13 cellular contexts compared by ENCODE assay signal in genomic region chr20:38173237-38174156, GRCh38. TPM values are rescaled to one million over a fixed set of nuclear protein-coding genes. Genes with fewer than 3 reads are reported as not detected.
A peak's percentile ranks its signal among the peaks of the same experiment; 100 is the strongest.
DNase-seq lines count a peak whose midpoint lies in the region; ATAC-seq and TF ChIP-seq lines count a peak whose summit lies in the region.
"Had no signal": no experiment of that assay in that cellular context is flagged by ENCODE, and none has a peak within 500 bp of the region (broad histone marks: within the 10 kb centered on the region; RNA-seq: fewer than 3 reads in every experiment).

No MANE protein-coding gene starts in this region.

- no peaks in the 10 kb centered on the region for H4K20me1 ChIP-seq in Karpas-422 (ENCODE audit: insufficient read depth, low read depth, low read length)

- no peak overlapping the region for H3K27ac ChIP-seq in Karpas-422 (ENCODE audit: low read length)
- H3K27ac ChIP-seq in mesenchymal stem cell (ENCODE audit: low read length, poor library complexity, severe bottlenecking): no peak overlapping the region
- H3K27ac ChIP-seq: psoas muscle, testis had no signal

- no peak overlapping the region for H2BK5ac ChIP-seq in mesenchymal stem cell (ENCODE audit: low read depth, low read length, poor library complexity, severe bottlenecking)

- no peaks in the 10 kb centered on the region for H3K4me1 ChIP-seq in Karpas-422 (ENCODE audit: low read length)
- H3K4me1 ChIP-seq in mesenchymal stem cell (ENCODE audit: control insufficient read depth, insufficient read depth, low read depth, low read length): peaks cover 6% of the 10 kb centered on the region

- H3K79me1 ChIP-seq in mesenchymal stem cell (replicated peaks; ENCODE audit: low read length, poor library complexity, severe bottlenecking): no peaks in the 10 kb centered on the region

- H3K4ac ChIP-seq in mesenchymal stem cell (ENCODE audit: low read depth in 1 of 2, low read length in 2 of 2): no peak overlapping the region

- no peaks in the 10 kb centered on the region for H3K9me3 ChIP-seq in Karpas-422 (ENCODE audit: low read length)
- no peaks in the 10 kb centered on the region for H3K9me3 ChIP-seq in mesenchymal stem cell (ENCODE audit: control insufficient read depth, low read length)
- H3K9me3 ChIP-seq: psoas muscle, testis had no signal

- H3K4me2 ChIP-seq in Karpas-422 (ENCODE audit: low read depth, low read length, poor library complexity, severe bottlenecking): no peak overlapping the region
- H3K4me2 ChIP-seq in mesenchymal stem cell (ENCODE audit: low read length, poor library complexity, severe bottlenecking): no peak overlapping the region

- no peak overlapping the region for H3K23ac ChIP-seq in mesenchymal stem cell (ENCODE audit: low read length in 2 of 2)

- H3K18ac ChIP-seq in mesenchymal stem cell (ENCODE audit: low read depth in 1 of 2, low read length in 2 of 2): peak overlapping the region; percentile 11 to 64

- DNase-seq in AG10803 (ENCODE audit: low read depth) (peak; percentile 88), Karpas-422 (peak; percentile 54), choroid plexus epithelial cell (ENCODE audit: low read depth) (peak; percentile 89), mesenchymal stem cell (peak; percentile 96), NCI-H1105 (lab: John Stamatoyannopoulos, UW) (no peak)
- no peak for DNase-seq in stimulated activated naive CD4-positive, alpha-beta T cell treated with Interleukin-2 at 50 U/mL for 16 hours (lab: John Stamatoyannopoulos, UW)
- DNase-seq in activated CD4-positive, alpha-beta T cell treated with anti-CD3 and anti-CD28 coated beads for 48 hours: no peak
- DNase-seq: GDM1, NCI-H2171 treated with DMSO at 0.1 percent for 48 hours, testis had no signal

- ATAC-seq in HG03039 (IDR thresholded peaks at IDR 0.05; ENCODE audit: unreplicated experiment): no peak

- no peak overlapping the region for H2AFZ ChIP-seq in Karpas-422 (ENCODE audit: low read length)
- H2AFZ ChIP-seq in mesenchymal stem cell (ENCODE audit: low read depth, low read length): no peak overlapping the region

- peak overlapping the region; percentile 62 for H4K91ac ChIP-seq in mesenchymal stem cell (ENCODE audit: low read length)

- H2BK120ac ChIP-seq in mesenchymal stem cell (ENCODE audit: low read depth, low read length): no peak overlapping the region

- no peak overlapping the region for H3K9ac ChIP-seq in Karpas-422 (ENCODE audit: low read length)
- peak overlapping the region; percentile 54 for H3K9ac ChIP-seq in mesenchymal stem cell (ENCODE audit: low read length)

- H3K9me2 ChIP-seq in Karpas-422 (replicated peaks; ENCODE audit: insufficient read depth, low read length): no peaks in the 10 kb centered on the region

- H3K14ac ChIP-seq in mesenchymal stem cell (ENCODE audit: low read length in 2 of 2): no peak overlapping the region

- no peaks in the 10 kb centered on the region for H3K27me3 ChIP-seq in Karpas-422 (ENCODE audit: low read length)
- H3K27me3 ChIP-seq in mesenchymal stem cell (ENCODE audit: control insufficient read depth in 1 of 2, insufficient read depth in 1 of 2, low read length in 2 of 2): no peaks in the 10 kb centered on the region
- H3K27me3 ChIP-seq: testis had no signal

- 37% methylated on average over 12 of the region's 14 CpGs for WGBS in mesenchymal stem cell

- TF ChIP-seq CTCF in AG10803 (conservative IDR thresholded peaks at IDR 0.05; ENCODE audit: low read length): peak; percentile 12; the same call in 1 of the 2 replicates
- peak; percentile 9 for TF ChIP-seq CTCF in choroid plexus epithelial cell (conservative IDR thresholded peaks at IDR 0.05; ENCODE audit: low read depth, low read length)

- H4K8ac ChIP-seq in mesenchymal stem cell (ENCODE audit: low read length): peak overlapping the region; percentile 42

- peak overlapping the region; percentile 54 for H2BK15ac ChIP-seq in mesenchymal stem cell (ENCODE audit: low read depth, poor library complexity, severe bottlenecking)

- H2BK12ac ChIP-seq in mesenchymal stem cell (ENCODE audit: low read length in 2 of 2): peak overlapping the region; percentile 55 to 57

- H3K79me2 ChIP-seq in Karpas-422 (ENCODE audit: low read length): no peaks in the 10 kb centered on the region

- H3K4me3 ChIP-seq in AG10803 (ENCODE audit: low read length) (no peak overlapping the region), Karpas-422 (ENCODE audit: low read length) (no peak overlapping the region), choroid plexus epithelial cell (ENCODE audit: low read depth, low read length) (no peak overlapping the region), mesenchymal stem cell (ENCODE audit: insufficient read depth in 1 of 2, low read depth in 1 of 2, low read length in 2 of 2) (no peak overlapping the region)
- H3K4me3 ChIP-seq: psoas muscle, testis had no signal

- H3K36me3 ChIP-seq in Karpas-422 (ENCODE audit: insufficient read depth, low read length) (no peaks in the 10 kb centered on the region), mesenchymal stem cell (ENCODE audit: control insufficient read depth in 1 of 2, insufficient read depth in 2 of 2, low read depth in 1 of 2, low read length in 2 of 2) (no peaks in the 10 kb centered on the region)

- H2AK5ac ChIP-seq in mesenchymal stem cell (ENCODE audit: low read length, severe bottlenecking): peak overlapping the region; percentile 35

RNA-seq across cellular contexts. Expression of gene TGM2, which starts 8.4 kb away (rescaled TPM):
- 0.11 and 0.15 TPM in 2 replicates for total RNA-seq in Karpas-422 (2014; rRNA removed; shearing (Covaris generic); ENCODE audit: low replicate concordance)
- polyA plus RNA-seq in mesenchymal stem cell (2013, experiment 1 of 2): 537 TPM
- polyA plus RNA-seq in mesenchymal stem cell (2013, experiment 2 of 2): 530 TPM
- total RNA-seq: activated CD8-positive, alpha-beta memory T cell treated with anti-CD3 and anti-CD28 coated beads for 36 hours had no signal

Comparison
In these comparisons a context has a peak if more than half of its experiments do, and no peak if none do; other contexts are left out.
1. DNase-seq: peak in AG10803 (single experiment), Karpas-422 (single experiment), choroid plexus epithelial cell (single experiment) and mesenchymal stem cell (single experiment); none in stimulated activated naive CD4-positive, alpha-beta T cell treated with Interleukin-2 at 50 U/mL for 16 hours (single experiment), activated CD4-positive, alpha-beta T cell treated with anti-CD3 and anti-CD28 coated beads for 48 hours (single experiment) and NCI-H1105 (single experiment).